Comparison of ENCODE assay signal across 9 cellular contexts in the genomic region with DNA sequence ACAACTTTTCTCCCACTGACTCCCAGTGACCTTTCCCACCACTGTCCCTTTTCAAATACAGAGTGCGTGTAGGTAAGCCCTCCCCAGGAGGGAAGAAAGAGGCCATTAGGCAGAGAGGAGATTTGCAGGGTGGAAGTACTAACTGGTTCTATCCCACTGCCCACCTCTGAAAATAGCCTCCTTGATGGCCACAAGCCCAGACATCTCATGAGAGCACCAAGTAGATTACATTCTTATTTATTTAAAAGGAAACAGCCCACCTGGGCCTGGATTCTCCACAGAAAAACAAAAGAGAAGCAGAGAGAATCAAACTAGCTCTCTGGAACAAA.
A peak's percentile ranks its signal among the peaks of the same experiment; 100 is the strongest.
DNase-seq lines count a peak whose midpoint lies in the region; ATAC-seq and TF ChIP-seq lines count a peak whose summit lies in the region.
"Had no signal": no experiment of that assay in that cellular context is flagged by ENCODE, and none has a peak within 500 bp of the region (broad histone marks: within the 10 kb centered on the region; RNA-seq: fewer than 3 reads in every experiment).

No MANE protein-coding gene starts in this region.

- TF ChIP-seq RAD21 in liver (IDR thresholded peaks at IDR 0.05) = no peak

- H3K27me3 ChIP-seq in RWPE2 (ENCODE audit: insufficient read depth, poor library complexity, severe bottlenecking) = no peaks in the 10 kb centered on the region
- no peaks in the 10 kb centered on the region for H3K27me3 ChIP-seq in liver (ENCODE audit: control insufficient read depth in 4 of 4, insufficient read depth in 4 of 4, low read length in 3 of 4)
- H3K27me3 ChIP-seq in spleen (replicated peaks in 1 of 7) = no peaks in the 10 kb centered on the region

- peak overlapping the region in 1 of 2 donors; percentile 40 for H3K9ac ChIP-seq in liver (ENCODE audit: low read depth in 1 of 2, low read length in 2 of 2)

- DNase-seq in RWPE2 (ENCODE audit: low spot score) = no peak
- DNase-seq in spleen = no peak
- DNase-seq in NCI-H345 (lab: John Stamatoyannopoulos, UW) = no peak
- DNase-seq in NCI-H1105 (lab: John Stamatoyannopoulos, UW) = no peak
- no peak for DNase-seq in Kasumi-1 (lab: John Stamatoyannopoulos, UW)

- peak overlapping the region; percentile 51 for H3K27ac ChIP-seq in RWPE2 (ENCODE audit: poor library complexity, severe bottlenecking)
- H3K27ac ChIP-seq in adipose tissue (ENCODE audit: low read depth, low read length) = peak overlapping the region; percentile 13
- H3K27ac ChIP-seq in liver (ENCODE audit: low read depth in 1 of 2, low read length in 2 of 2) = peak overlapping the region; percentile 27 to 31
- peak overlapping the region in 7 of 8 donors; percentile 21 to 84 (median 75) for H3K27ac ChIP-seq in spleen

- no peak overlapping the region for H3K4me3 ChIP-seq in RWPE2 (ENCODE audit: severe bottlenecking)
- H3K4me3 ChIP-seq in liver (ENCODE audit: low read depth in 1 of 3, low read length in 3 of 3) = no peak overlapping the region
- no peak overlapping the region for H3K4me3 ChIP-seq in spleen
- H3K4me3 ChIP-seq: mucosa of descending colon had no signal

- ATAC-seq in RWPE2 (ENCODE audit: low read depth) (no peak), GM18517 (IDR thresholded peaks at IDR 0.05; ENCODE audit: unreplicated experiment) (no peak)

- H3K4me1 ChIP-seq in RWPE2 (ENCODE audit: insufficient read depth, poor library complexity, severe bottlenecking) (peaks cover 11% of the 10 kb centered on the region), liver (ENCODE audit: control insufficient read depth in 4 of 4, insufficient read depth in 4 of 4, low read length in 3 of 4) (peaks cover 0 to 8% (median 5%) of the 10 kb centered on the region in 4 donors), spleen (peaks cover 7 to 37% (median 20%) of the 10 kb centered on the region in 6 donors)

- H3K36me3 ChIP-seq in RWPE2 (ENCODE audit: low read depth) (no peaks in the 10 kb centered on the region), liver (ENCODE audit: control insufficient read depth in 4 of 4, insufficient read depth in 3 of 4, low read depth in 1 of 4, low read length in 3 of 4) (no peaks in the 10 kb centered on the region), spleen (no peaks in the 10 kb centered on the region)

- intact Hi-C loops in spleen (cut with DNase I; ENCODE audit: low total_unique reads) = no loop called here

- no peak for TF ChIP-seq POLR2A in spleen (IDR thresholded peaks at IDR 0.05)

- TF ChIP-seq CTCF in RWPE2 (IDR thresholded peaks at IDR 0.05; ENCODE audit: poor library complexity, severe bottlenecking) (no peak), liver (IDR thresholded peaks at IDR 0.05; ENCODE audit: low read depth, low read length, missing input control) (no peak), spleen (IDR thresholded peaks at IDR 0.05 in 8 of 11, conservative IDR thresholded peaks at IDR 0.05 in 3 of 11) (no peak)

- 0 to 52% (median 0%) methylated on average over 1 of the region's 1 CpG for WGBS in adipose tissue, 3 donors
- WGBS in liver = 55% methylated on average over 1 of the region's 1 CpG
- 0 to 100% (median 17%) methylated on average over 1 of the region's 1 CpG for WGBS in spleen, 5 donors

- H3K9me3 ChIP-seq in RWPE2 (ENCODE audit: severe bottlenecking) (no peaks in the 10 kb centered on the region), liver (ENCODE audit: control insufficient read depth in 4 of 4, low read length in 3 of 4) (no peaks in the 10 kb centered on the region), spleen (no peaks in the 10 kb centered on the region)
- H3K9me3 ChIP-seq: mucosa of descending colon had no signal

TF ChIP-seq in liver, 16 proteins besides CTCF, POLR2A, EP300 and RAD21:
- TF ChIP-seq YY1 (IDR thresholded peaks at IDR 0.05) (no peak), SP1 (IDR thresholded peaks at IDR 0.05) (no peak), TAF1 (conservative IDR thresholded peaks at IDR 0.05) (no peak)

Comparison
In these comparisons a context has a peak if more than half of its experiments do, and no peak if none do; other contexts are left out.
1. H3K27ac ChIP-seq: peak in every context shown above with its lines; median percentile 75 in spleen; 51 in RWPE2; 29 in liver; 13 in adipose tissue.